Comparison of ENCODE assay signal across 11 cellular contexts in the genomic region with DNA sequence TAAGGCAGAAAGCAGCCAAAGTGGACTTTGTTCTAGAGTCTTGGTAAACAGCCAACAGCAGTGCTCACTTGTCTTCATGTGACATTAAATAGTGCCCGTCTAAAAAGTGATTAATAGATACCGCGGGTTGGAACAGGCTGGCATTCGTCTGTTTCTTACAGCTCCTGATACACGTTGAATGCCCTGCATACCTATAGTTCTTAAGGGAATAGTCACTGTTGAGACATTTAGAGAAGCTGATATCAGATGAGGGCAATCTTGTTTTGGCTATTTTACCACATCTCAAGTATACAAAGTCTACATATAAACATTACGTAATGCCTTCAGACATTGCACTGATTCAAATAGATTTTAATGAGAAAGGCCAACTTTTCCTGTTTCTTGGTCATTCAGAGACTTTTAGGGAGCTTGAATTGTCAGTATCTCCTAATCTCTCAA.
DNase-seq lines count a peak whose midpoint lies in the region; ATAC-seq and TF ChIP-seq lines count a peak whose summit lies in the region.
"Had no signal": no experiment of that assay in that cellular context is flagged by ENCODE, and none has a peak within 500 bp of the region (broad histone marks: within the 10 kb centered on the region; RNA-seq: fewer than 3 reads in every experiment).

No MANE protein-coding gene starts in this region.

- ATAC-seq in body of pancreas (peak; percentile 60), HG03354 (IDR thresholded peaks at IDR 0.05; ENCODE audit: poor library complexity, severe bottlenecking, unreplicated experiment) (no peak), HG02981 (IDR thresholded peaks at IDR 0.05; ENCODE audit: unreplicated experiment) (no peak)
- ATAC-seq: Right ventricle myocardium inferior had no signal

- DNase-seq in DMS53 (lab: John Stamatoyannopoulos, UW) (peak; percentile 20), DMS53 treated with DMSO at 0.1 percent for 48 hours (lab: John Stamatoyannopoulos, UW; ENCODE audit: unreplicated experiment) (no peak), body of pancreas (peak in 3 of 4 donors; percentile 14 to 23 (median 19)), kidney epithelial cell (ENCODE audit: low read depth) (peak; percentile 75), ureter (ENCODE audit: low spot score) (peak; percentile 51), transverse colon (no peak)
- DNase-seq: activated CD4-positive, alpha-beta memory T cell treated with anti-CD3 and anti-CD28 coated beads, Interleukin-2, amount 10 ng/mL, durations not matched to agents 7 days and 5 days; aorta had no signal

- H3K4me3 ChIP-seq in body of pancreas (no peak overlapping the region), kidney epithelial cell (ENCODE audit: low read depth, low read length) (no peak overlapping the region), transverse colon (no peak overlapping the region)

- H3K27me3 ChIP-seq in body of pancreas (no peaks in the 10 kb centered on the region), kidney epithelial cell (ENCODE audit: control insufficient read depth, insufficient read depth, low read length) (no peaks in the 10 kb centered on the region), transverse colon (no peaks in the 10 kb centered on the region)

- intact Hi-C loops in body of pancreas (cut with DNase I): no loop called here
- intact Hi-C loops in transverse colon (cut with DNase I; ENCODE audit: low total_unique reads): no loop called here

- H3K36me3 ChIP-seq in body of pancreas (replicated peaks in 1 of 2; ENCODE audit: insufficient read depth in 1 of 2, low read depth in 2 of 2): no peaks in the 10 kb centered on the region
- no peaks in the 10 kb centered on the region for H3K36me3 ChIP-seq in kidney epithelial cell (ENCODE audit: control insufficient read depth, insufficient read depth, low read length)
- H3K36me3 ChIP-seq in transverse colon: no peaks in the 10 kb centered on the region

- in situ Hi-C loops in transverse colon (cut with MboI; ENCODE audit: low pct_ligation_motif_present in 1 of 4, low pct_unique_long_range_greater_than_20kb in 1 of 4, low sequenced_read_pairs in 3 of 4): no loop called here

- TF ChIP-seq CTCF in body of pancreas (IDR thresholded peaks at IDR 0.05) (no peak), kidney epithelial cell (IDR thresholded peaks at IDR 0.05; ENCODE audit: insufficient read depth, low read length, poor library complexity, severe bottlenecking) (no peak), transverse colon (IDR thresholded peaks at IDR 0.05) (no peak)

- 13 to 18% methylated on average over 6 of the region's 6 CpGs for WGBS in body of pancreas, 2 donors
- 71 to 85% methylated on average over 6 of the region's 6 CpGs for WGBS in transverse colon (ENCODE audit: low coverage in 1 of 2), 2 donors

- H3K27ac ChIP-seq in body of pancreas: no peak overlapping the region
- H3K27ac ChIP-seq in transverse colon: no peak overlapping the region

- H3K4me1 ChIP-seq in body of pancreas (peaks cover 12% of the 10 kb centered on the region), transverse colon (peaks cover 0 to 50% (median 16%) of the 10 kb centered on the region in 4 donors)

- H3K9me3 ChIP-seq in body of pancreas: no peaks in the 10 kb centered on the region
- no peaks in the 10 kb centered on the region for H3K9me3 ChIP-seq in transverse colon

- TF ChIP-seq POLR2A in body of pancreas (IDR thresholded peaks at IDR 0.05): no peak
- TF ChIP-seq POLR2A in transverse colon (IDR thresholded peaks at IDR 0.05): no peak

- no peak for TF ChIP-seq EP300 in transverse colon (IDR thresholded peaks at IDR 0.05; ENCODE audit: low read depth)

Comparison
In these comparisons a context has a peak if more than half of its experiments do, and no peak if none do; other contexts are left out.
1. DNase-seq: peak in DMS53 (single experiment), body of pancreas (3 of 4), kidney epithelial cell (single experiment) and ureter (single experiment); none in DMS53 treated with DMSO at 0.1 percent for 48 hours (single experiment) and transverse colon (single experiment).